18 cellular contexts compared by ENCODE assay signal in genomic region chr6:63529498-63529897, GRCh38. TPM values are rescaled to one million over a fixed set of nuclear protein-coding genes. Genes with fewer than 3 reads are reported as not detected.
DNase-seq lines count a peak whose midpoint lies in the region; ATAC-seq, FAIRE-seq and TF ChIP-seq lines count a peak whose summit lies in the region.
"Had no signal": no experiment of that assay in that cellular context is flagged by ENCODE, and none has a peak within 500 bp of the region (broad histone marks: within the 10 kb centered on the region; RNA-seq: fewer than 3 reads in every experiment).

No MANE protein-coding gene starts in this region.

- peak overlapping the region; percentile 88 for H3K27ac Mint-ChIP-seq in activated CD8-positive, alpha-beta T cell treated with anti-CD3 and anti-CD28 coated beads for 36 hours
- H3K27ac Mint-ChIP-seq: IgD-negative memory B cell had no signal

- no peak for TF ChIP-seq RAD21 in HCT116 (IDR thresholded peaks at IDR 0.05; ENCODE audit: low read depth)

- peak overlapping the region; percentile 30 for H3K4me3 Mint-ChIP-seq in activated CD8-positive, alpha-beta T cell treated with anti-CD3 and anti-CD28 coated beads for 36 hours
- H3K4me3 Mint-ChIP-seq: effector memory CD8-positive, alpha-beta T cell; IgD-negative memory B cell; neural crest cell had no signal

- peak overlapping the region; percentile 11; the same call in 1 of the 2 replicates for H3K9ac ChIP-seq in HCT116 (ENCODE audit: low read length)

- no peaks in the 10 kb centered on the region for H3K27me3 ChIP-seq in HCT116 (ENCODE audit: insufficient read depth, low read length)

- peak overlapping the region; percentile 41 for H3K4me2 ChIP-seq in HCT116 (ENCODE audit: low read length)

- H3K9me3 Mint-ChIP-seq in activated CD8-positive, alpha-beta T cell treated with anti-CD3 and anti-CD28 coated beads for 36 hours: no peaks in the 10 kb centered on the region
- H3K9me3 Mint-ChIP-seq: effector memory CD8-positive, alpha-beta T cell; IgD-negative memory B cell; neural crest cell had no signal

- H3K79me2 ChIP-seq in HCT116 (ENCODE audit: insufficient read depth, low read length): no peaks in the 10 kb centered on the region

- RAD21 ChIA-PET in HCT116 (lab: Charles Lee; ENCODE audit: low non-redundant PET in 1 of 2, low total read pairs in 2 of 2, uncharacterized antibody in 2 of 2, unreplicated experiment in 2 of 2): no interaction called here

- H3K9me2 ChIP-seq in HCT116 (ENCODE audit: insufficient read depth): no peaks in the 10 kb centered on the region

- peaks cover 14% of the 10 kb centered on the region for H3K4me1 Mint-ChIP-seq in activated CD8-positive, alpha-beta T cell treated with anti-CD3 and anti-CD28 coated beads for 36 hours (ENCODE audit: low read depth)
- H3K4me1 Mint-ChIP-seq: neural crest cell had no signal

- intact Hi-C loops in HCT116 (cut with micrococcal nuclease): no loop called here
- intact Hi-C loops in activated CD8-positive, alpha-beta T cell treated with anti-CD3 and anti-CD28 coated beads for 36 hours (cut with micrococcal nuclease): no loop called here

- DNase-seq in GM12891 (ENCODE audit: insufficient read length, low spot score) (no peak), HCT116 (ENCODE audit: low read depth, low spot score) (no peak), left lobe of liver (ENCODE audit: low spot score) (no peak), NCI-H187 treated with DMSO at 0.1 percent for 48 hours (lab: John Stamatoyannopoulos, UW) (no peak), urothelium cell line (ENCODE audit: low spot score) (no peak), NCI-H2227 treated with DMSO at 0.1 percent for 48 hours (lab: John Stamatoyannopoulos, UW) (no peak), DMS 273 treated with DMSO at 0.1 percent for 48 hours (lab: John Stamatoyannopoulos, UW) (no peak)
- peak; percentile 4 for DNase-seq in activated CD8-positive, alpha-beta T cell treated with anti-CD3 and anti-CD28 coated beads for 36 hours
- DNase-seq: effector memory CD8-positive, alpha-beta T cell; EL; left ventricle myocardium superior; NCI-H526 treated with DMSO at 0.1 percent for 48 hours; Right ventricle myocardium superior had no signal

- ATAC-seq in HCT116: no peak
- peak; percentile 83 for ATAC-seq in activated CD8-positive, alpha-beta T cell treated with anti-CD3 and anti-CD28 coated beads for 36 hours
- ATAC-seq in left lobe of liver: peak; percentile 19
- ATAC-seq: effector memory CD8-positive, alpha-beta T cell; left ventricle myocardium superior had no signal

- no peak for TF ChIP-seq CTCF in HCT116 (IDR thresholded peaks at IDR 0.05 in 2 of 3, conservative IDR thresholded peaks at IDR 0.05 in 1 of 3; ENCODE audit: borderline replicate concordance in 1 of 3, insufficient read depth in 1 of 3, low read depth in 2 of 3, low read length in 2 of 3)
- no peak for TF ChIP-seq CTCF in activated CD8-positive, alpha-beta T cell treated with anti-CD3 and anti-CD28 coated beads for 36 hours (IDR thresholded peaks at IDR 0.05)

- H3K9me3 ChIP-seq in HCT116 (ENCODE audit: control insufficient read depth in 1 of 2, insufficient read depth in 1 of 2, low read depth in 1 of 2, low read length in 2 of 2): no peaks in the 10 kb centered on the region
- H3K9me3 ChIP-seq: thoracic aorta had no signal

- no peaks in the 10 kb centered on the region for H3K27me3 Mint-ChIP-seq in activated CD8-positive, alpha-beta T cell treated with anti-CD3 and anti-CD28 coated beads for 36 hours
- H3K27me3 Mint-ChIP-seq: effector memory CD8-positive, alpha-beta T cell; IgD-negative memory B cell had no signal

- no TSS peak for BruUV-seq in HCT116 (replicated peaks; lab: Mats Ljungman, UMichigan)

- H3K36me3 ChIP-seq in HCT116 (ENCODE audit: control insufficient read depth in 1 of 2, insufficient read depth in 2 of 2, low read length in 2 of 2): no peaks in the 10 kb centered on the region
- H3K36me3 ChIP-seq: thoracic aorta had no signal

- H3K4me3 ChIP-seq in HCT116 (replicated peaks in 1 of 2; ENCODE audit: low read depth in 1 of 2, low read length in 2 of 2): no peak overlapping the region
- H3K4me3 ChIP-seq: thoracic aorta had no signal

- no peaks in the 10 kb centered on the region for H4K20me1 ChIP-seq in HCT116 (ENCODE audit: insufficient read depth)

- H3K27ac ChIP-seq in HCT116 (ENCODE audit: low read depth, low read length): no peak overlapping the region
- H3K27ac ChIP-seq: C4-2B, thoracic aorta had no signal

- peaks cover 29 to 37% of the 10 kb centered on the region in 2 experiments for H3K4me1 ChIP-seq in HCT116 (ENCODE audit: control insufficient read depth in 1 of 2, insufficient read depth in 2 of 2, low read length in 2 of 2)

- TF ChIP-seq POLR2A in GM12891 (IDR thresholded peaks at IDR 0.05; ENCODE audit: low read depth, low read length): no peak
- TF ChIP-seq POLR2A in HCT116 (IDR thresholded peaks at IDR 0.05; ENCODE audit: borderline replicate concordance, extremely low read depth, insufficient read depth, insufficient read length): no peak

- peak overlapping the region; percentile 68 for H2AFZ ChIP-seq in HCT116 (ENCODE audit: low read depth, low read length, poor library complexity, severe bottlenecking)

- CTCF ChIA-PET in HCT116 (lab: Charles Lee): no interaction called here
- CTCF ChIA-PET in activated CD8-positive, alpha-beta T cell treated with anti-CD3 and anti-CD28 coated beads for 36 hours (lab: Charles Lee): no interaction called here

- H3K36me3 Mint-ChIP-seq in activated CD8-positive, alpha-beta T cell treated with anti-CD3 and anti-CD28 coated beads for 36 hours (ENCODE audit: low read depth): no peaks in the 10 kb centered on the region
- H3K36me3 Mint-ChIP-seq: IgD-negative memory B cell had no signal

- peak; percentile 38 for FAIRE-seq in GM12891 (lab: Jason Lieb, UNC)
- no peak for FAIRE-seq in urothelium cell line (lab: Jason Lieb, UNC)
- FAIRE-seq: TTC549 had no signal

- POLR2A ChIA-PET in HCT116 (lab: Charles Lee): no interaction called here
- POLR2A ChIA-PET in activated CD8-positive, alpha-beta T cell treated with anti-CD3 and anti-CD28 coated beads for 36 hours (lab: Charles Lee): no interaction called here

TF ChIP-seq in GM12891, 5 proteins besides CTCF, POLR2A, EP300 and RAD21:
- peak; percentile 66 for TF ChIP-seq SPI1 (IDR thresholded peaks at IDR 0.05; ENCODE audit: low read depth, low read length)
- no peak for TF ChIP-seq POU2F2 (IDR thresholded peaks at IDR 0.05; ENCODE audit: low read depth, low read length)
TF ChIP-seq in GM12891: peak in this region for 1.

TF ChIP-seq in HCT116, 20 proteins besides CTCF, POLR2A, EP300 and RAD21 (continues in another document):
- no peak for TF ChIP-seq FOSL1 (IDR thresholded peaks at IDR 0.05; ENCODE audit: low read depth)
- no peak for TF ChIP-seq CEBPB (IDR thresholded peaks at IDR 0.05; ENCODE audit: low read depth)
- TF ChIP-seq SP1 (IDR thresholded peaks at IDR 0.05; ENCODE audit: low read depth): no peak
- TF ChIP-seq ZNF274 (IDR thresholded peaks at IDR 0.05; ENCODE audit: low read depth, low read length): no peak
- no peak for TF ChIP-seq ATF3 (IDR thresholded peaks at IDR 0.05)
- TF ChIP-seq JUND (IDR thresholded peaks at IDR 0.05): no peak
- TF ChIP-seq EGR1 (IDR thresholded peaks at IDR 0.05; ENCODE audit: low read depth): no peak
- TF ChIP-seq EZH2phosphoT487 (IDR thresholded peaks at IDR 0.05; ENCODE audit: borderline replicate concordance): no peak
- TF ChIP-seq SRF (IDR thresholded peaks at IDR 0.05; ENCODE audit: low read depth): no peak
- no peak for TF ChIP-seq ELF1 (IDR thresholded peaks at IDR 0.05; ENCODE audit: borderline replicate concordance, low read depth)
- no peak for TF ChIP-seq YY1 (IDR thresholded peaks at IDR 0.05; ENCODE audit: extremely low read depth, insufficient replicate concordance, low read depth, low read length)
- TF ChIP-seq CBX3 (IDR thresholded peaks at IDR 0.05; ENCODE audit: low read depth): no peak
- TF ChIP-seq MAX (IDR thresholded peaks at IDR 0.05): no peak
- TF ChIP-seq EZH2 (IDR thresholded peaks at IDR 0.05): no peak
- no peak for TF ChIP-seq SIN3A (IDR thresholded peaks at IDR 0.05; ENCODE audit: low read depth)
- no peak for TF ChIP-seq TCF7L2 (IDR thresholded peaks at IDR 0.05; ENCODE audit: borderline replicate concordance, extremely low read depth, insufficient read depth, insufficient read length)
- no peak for TF ChIP-seq POLR2AphosphoS5 (IDR thresholded peaks at IDR 0.05; ENCODE audit: low read depth, low read length)

RNA-seq across cellular contexts. Expression of gene PTP4A1, which starts 42.8 kb away (rescaled TPM):
- polyA plus RNA-seq in GM12891 (2012; ENCODE audit: low read depth, missing spikeins): 35.5 TPM
- total RNA-seq in HCT116 (2021; ENCODE audit: unreplicated experiment) (123 TPM), left lobe of liver (118 TPM)
- 47.5 and 61.8 TPM in 2 replicates for polyA plus RNA-seq in HCT116 (2012)
- 10 to 100 TPM; 52.6 to 54.7 TPM for total RNA-seq in activated CD8-positive, alpha-beta T cell treated with anti-CD3 and anti-CD28 coated beads for 36 hours
